In genomic region chr4:105966046-105966445, GRCh38 we compare ENCODE assay signal across 12 cellular contexts.
DNase-seq lines count a peak whose midpoint lies in the region; ATAC-seq and TF ChIP-seq lines count a peak whose summit lies in the region.
"Had no signal": no experiment of that assay in that cellular context is flagged by ENCODE, and none has a peak within 500 bp of the region (broad histone marks: within the 10 kb centered on the region; RNA-seq: fewer than 3 reads in every experiment).

No MANE protein-coding gene starts in this region.

- H3K9me3 Mint-ChIP-seq in chondrocyte (ENCODE audit: low read depth), result no peaks in the 10 kb centered on the region
- H3K9me3 Mint-ChIP-seq: activated T-cell treated with anti-CD3 and anti-CD28 coated beads, Interleukin-2, amount 50 U/mL, for 72 hours had no signal

- peak overlapping the region; percentile 61 for H3K27ac Mint-ChIP-seq in chondrocyte (ENCODE audit: unreplicated experiment)
- H3K27ac Mint-ChIP-seq: activated T-cell treated with anti-CD3 and anti-CD28 coated beads, Interleukin-2, amount 50 U/mL, for 72 hours had no signal

- DNase-seq in Caki2 (ENCODE audit: low read depth) (peak; percentile 63), LNCaP clone FGC (ENCODE audit: low read depth) (peak; percentile 26), chondrocyte (ENCODE audit: low spot score) (no peak), kidney tubule cell (ENCODE audit: low spot score) (peak; percentile 72), SHP77 treated with DMSO at 0.1 percent for 48 hours (lab: John Stamatoyannopoulos, UW) (no peak), DMS79 (lab: John Stamatoyannopoulos, UW) (no peak), SKM-1 treated with dmso at 0.1 percent for 144 hours (lab: John Stamatoyannopoulos, UW; ENCODE audit: unreplicated experiment) (no peak)
- DNase-seq: activated CD4-positive, CD25-positive, alpha-beta regulatory T cell; activated T-cell treated with anti-CD3 and anti-CD28 coated beads, Interleukin-2, amount 50 U/mL, for 72 hours; gastrocnemius medialis; stimulated activated CD8-positive, alpha-beta memory T cell treated with anti-CD3 and anti-CD28 coated beads, Interleukin-4, amount 100 ng/mL, for 48 hours had no signal

- no peaks in the 10 kb centered on the region for H3K36me3 Mint-ChIP-seq in chondrocyte (ENCODE audit: low read depth)

- no peak for TF ChIP-seq CTCF in LNCaP clone FGC (IDR thresholded peaks at IDR 0.05; ENCODE audit: control insufficient read depth, extremely low read depth, insufficient read depth)
- TF ChIP-seq CTCF in chondrocyte (IDR thresholded peaks at IDR 0.05), result no peak

- no peak for ATAC-seq in GM18858 (IDR thresholded peaks at IDR 0.05; ENCODE audit: unreplicated experiment)
- ATAC-seq: activated T-cell treated with anti-CD3 and anti-CD28 coated beads, Interleukin-2, amount 50 U/mL, for 72 hours; gastrocnemius medialis had no signal

- H3K4me3 ChIP-seq in LNCaP clone FGC (ENCODE audit: low read depth, low read length), result no peak overlapping the region
- H3K4me3 ChIP-seq: gastrocnemius medialis had no signal

- peaks cover 4% of the 10 kb centered on the region for H3K27me3 Mint-ChIP-seq in chondrocyte (ENCODE audit: low read depth)

- in situ Hi-C loops in Caki2 (cut with HindIII; ENCODE audit: low pct_unique_long_range_greater_than_20kb, low sequenced_read_pairs), result no loop called here

- H3K4me3 Mint-ChIP-seq in chondrocyte (ENCODE audit: unreplicated experiment), result no peak overlapping the region
- H3K4me3 Mint-ChIP-seq: activated T-cell treated with anti-CD3 and anti-CD28 coated beads, Interleukin-2, amount 50 U/mL, for 72 hours had no signal

- peaks cover 31% of the 10 kb centered on the region for H3K4me1 Mint-ChIP-seq in chondrocyte (ENCODE audit: low read depth)

Comparison
In these comparisons a context has a peak if more than half of its experiments do, and no peak if none do; other contexts are left out.
1. DNase-seq: peak in Caki2 (single experiment), LNCaP clone FGC (single experiment) and kidney tubule cell (single experiment); none in chondrocyte (single experiment), SHP77 treated with DMSO at 0.1 percent for 48 hours (single experiment), DMS79 (single experiment) and SKM-1 treated with dmso at 0.1 percent for 144 hours (single experiment).